16 cellular contexts compared by ENCODE assay signal in genomic region chr16:71997578-71997977, GRCh38. TPM values are rescaled to one million over a fixed set of nuclear protein-coding genes. Genes with fewer than 3 reads are reported as not detected.
"Had no signal": no experiment of that assay in that cellular context is flagged by ENCODE, and none has a peak within 500 bp of the region (broad histone marks: within the 10 kb centered on the region; RNA-seq: fewer than 3 reads in every experiment).

No MANE protein-coding gene starts in this region.

RNA-seq across cellular contexts. Expression of gene PKD1L3, which starts 2.6 kb away (rescaled TPM):
- total RNA-seq: activated naive CD4-positive, alpha-beta T cell treated with anti-CD3 and anti-CD28 coated beads for 36 hours; activated T-cell treated with anti-CD3 and anti-CD28 coated beads, Interleukin-2, amount 50 U/mL, for 4 hours; activated T-helper 1 cell treated with anti-CD3 and anti-CD28 coated beads, Interleukin-12 subunit alpha, Interleukin-12 subunit beta, Interleukin-2, Interleukin-4 antibody, amounts not matched to agents 30 ng/mL and 10 ng/mL and 1 ng/mL, durations not matched to agents 14 hours and 24 hours and 36 hours; activated T-helper 2 cell treated with anti-CD3 and anti-CD28 coated beads, Interferon-gamma antibody, Interleukin-2, Interleukin-4, amounts not matched to agents 10 μg/mL and 5 μg/mL and 100 μg/mL, durations not matched to agents 14 hours and 24 hours and 36 hours; ascending aorta; astrocyte; body of pancreas; bronchial epithelial cell; cardiac muscle cell; cardiac septum; chondrocyte had no signal
- polyA plus RNA-seq: cardiac muscle cell had no signal

RNA-seq across cellular contexts. Expression of gene HP, which starts 56.7 kb away (rescaled TPM):
- total RNA-seq: activated naive CD4-positive, alpha-beta T cell treated with anti-CD3 and anti-CD28 coated beads for 36 hours; activated naive CD4-positive, alpha-beta T cell treated with anti-CD3 and anti-CD28 coated beads, Interleukin-2, amount 50 U/mL, for 72 hours; activated naive CD8-positive, alpha-beta T cell treated with anti-CD3 and anti-CD28 coated beads for 36 hours; activated naive CD8-positive, alpha-beta T cell treated with anti-CD3 and anti-CD28 coated beads, Interleukin-2, amount 10 ng/mL, durations not matched to agents 7 days and 5 days; activated T-cell treated with anti-CD3 and anti-CD28 coated beads, Interleukin-2, amount 50 U/mL, for 72 hours; activated T-helper 1 cell treated with anti-CD3 and anti-CD28 coated beads, Interleukin-12 subunit alpha, Interleukin-12 subunit beta, Interleukin-2, Interleukin-4 antibody, amounts not matched to agents 30 ng/mL and 10 ng/mL and 1 ng/mL, durations not matched to agents 14 hours and 24 hours and 36 hours; activated T-helper 17 cell treated with anti-CD3 and anti-CD28 coated beads, Interleukin-2, amount 50 U/mL, for 72 hours; activated T-helper 2 cell treated with anti-CD3 and anti-CD28 coated beads, Interferon-gamma antibody, Interleukin-2, Interleukin-4, amounts not matched to agents 10 μg/mL and 5 μg/mL and 100 μg/mL, durations not matched to agents 14 hours and 24 hours and 36 hours; astrocyte; bronchial epithelial cell; cardiac muscle cell; chondrocyte had no signal
